8 cellular contexts compared by ENCODE assay signal in genomic region chr2:56132138-56132537, GRCh38. TPM values are rescaled to one million over a fixed set of nuclear protein-coding genes. Genes with fewer than 3 reads are reported as not detected.
DNase-seq lines count a peak whose midpoint lies in the region; ATAC-seq and TF ChIP-seq lines count a peak whose summit lies in the region.

No MANE protein-coding gene starts in this region.

- H3K9me3 Mint-ChIP-seq in stimulated activated naive CD8-positive, alpha-beta T cell treated with anti-CD3 and anti-CD28 coated beads, Interleukin-15, amount 100 ng/mL, for 72 hours, result no peaks in the 10 kb centered on the region

- H3K4me3 Mint-ChIP-seq in stimulated activated naive CD8-positive, alpha-beta T cell treated with anti-CD3 and anti-CD28 coated beads, Interleukin-15, amount 100 ng/mL, for 72 hours, result no peak overlapping the region

- no peaks in the 10 kb centered on the region for H3K27me3 Mint-ChIP-seq in stimulated activated naive CD8-positive, alpha-beta T cell treated with anti-CD3 and anti-CD28 coated beads, Interleukin-15, amount 100 ng/mL, for 72 hours

- H3K4me1 Mint-ChIP-seq in stimulated activated naive CD8-positive, alpha-beta T cell treated with anti-CD3 and anti-CD28 coated beads, Interleukin-15, amount 100 ng/mL, for 72 hours, result no peaks in the 10 kb centered on the region

- ATAC-seq in stimulated activated naive CD8-positive, alpha-beta T cell treated with anti-CD3 and anti-CD28 coated beads, Interleukin-15, amount 100 ng/mL, for 72 hours, result no peak

- peak; percentile 9 for DNase-seq in CD1c-positive myeloid dendritic cell (ENCODE audit: extremely low spot score)
- DNase-seq in H4 (ENCODE audit: low spot score), result peak; percentile 31
- DNase-seq in NCI-H345 treated with DMSO at 0.1 percent for 48 hours (lab: John Stamatoyannopoulos, UW; ENCODE audit: unreplicated experiment), result peak; percentile 52
- DNase-seq in cardiac fibroblast (ENCODE audit: low read depth in 2 of 2), result peak; percentile 67 to 73
- DNase-seq in middle frontal gyrus (ENCODE audit: extremely low spot score, low spot score), result peak; percentile 51
- no peak for DNase-seq in stimulated activated naive CD8-positive, alpha-beta T cell treated with anti-CD3 and anti-CD28 coated beads, Interleukin-15, amount 100 ng/mL, for 72 hours
- DNase-seq in activated gamma-delta T cell treated with Interleukin-2 at 50 U/mL for 16 hours, result no peak
- DNase-seq in stimulated activated CD4-positive, alpha-beta T cell treated with anti-CD3 and anti-CD28 coated beads, Interleukin-12 subunit alpha, Interleukin-12 subunit beta, amount 100 ng/mL, for 4 hours, result no peak

- TF ChIP-seq CTCF in cardiac fibroblast (IDR thresholded peaks at IDR 0.05; ENCODE audit: low read depth, low read length), result peak; percentile 50

- no peak overlapping the region for H3K4me3 ChIP-seq in cardiac fibroblast (replicated peaks in 1 of 2; ENCODE audit: low read depth in 2 of 2, low read length in 2 of 2)

- no peak overlapping the region for H3K27ac Mint-ChIP-seq in stimulated activated naive CD8-positive, alpha-beta T cell treated with anti-CD3 and anti-CD28 coated beads, Interleukin-15, amount 100 ng/mL, for 72 hours

RNA-seq across cellular contexts. Expression of gene CCDC85A, which starts 51.7 kb away (rescaled TPM):
- total RNA-seq in H4 (2014; rRNA removed; shearing (Covaris generic)), result 0.14 TPM in 1 of 2 replicates, not detected in the other

Comparison
In these comparisons a context has a peak if more than half of its experiments do, and no peak if none do; other contexts are left out.
1. DNase-seq: peak in CD1c-positive myeloid dendritic cell (single experiment), H4 (single experiment), NCI-H345 treated with DMSO at 0.1 percent for 48 hours (single experiment), cardiac fibroblast (2 of 2) and middle frontal gyrus (single experiment); none in stimulated activated naive CD8-positive, alpha-beta T cell treated with anti-CD3 and anti-CD28 coated beads, Interleukin-15, amount 100 ng/mL, for 72 hours (0 of 2), activated gamma-delta T cell treated with Interleukin-2 at 50 U/mL for 16 hours (single experiment) and stimulated activated CD4-positive, alpha-beta T cell treated with anti-CD3 and anti-CD28 coated beads, Interleukin-12 subunit alpha, Interleukin-12 subunit beta, amount 100 ng/mL, for 4 hours (single experiment).